ENCODE assay signal across 18 cellular contexts in the genomic region with DNA sequence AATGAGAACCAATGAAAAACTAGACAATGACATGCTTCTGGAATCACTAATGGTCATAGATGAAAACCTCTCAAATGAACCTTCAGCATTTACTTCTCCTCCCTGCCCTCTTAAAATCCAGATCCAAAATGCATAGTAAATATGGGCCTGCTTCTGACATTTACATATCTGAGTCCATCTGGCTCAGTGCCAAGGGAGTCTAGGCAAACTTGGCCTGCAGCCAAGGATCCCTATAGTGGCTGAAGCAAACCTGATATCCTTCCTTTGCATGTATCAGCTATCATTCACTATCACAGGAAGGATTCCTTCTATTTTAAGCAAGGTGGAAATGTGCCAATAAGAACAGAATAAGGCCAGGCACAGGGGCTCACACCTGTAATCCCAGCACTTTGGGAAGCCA.
DNase-seq lines count a peak whose midpoint lies in the region; ATAC-seq and TF ChIP-seq lines count a peak whose summit lies in the region.
"Had no signal": no experiment of that assay in that cellular context is flagged by ENCODE, and none has a peak within 500 bp of the region (broad histone marks: within the 10 kb centered on the region; RNA-seq: fewer than 3 reads in every experiment).

No MANE protein-coding gene starts in this region.

- TF ChIP-seq CTCF in BE2C (IDR thresholded peaks at IDR 0.05; ENCODE audit: low read depth, low read length): no peak
- no peak for TF ChIP-seq CTCF in body of pancreas (IDR thresholded peaks at IDR 0.05)
- no peak for TF ChIP-seq CTCF in WTC11 (IDR thresholded peaks at IDR 0.05)

- no peak overlapping the region for H3K27ac Mint-ChIP-seq in WTC11
- H3K27ac Mint-ChIP-seq: activated B cell treated with CpG ODN at 0.5 μM for 24 hours; activated naive CD8-positive, alpha-beta T cell; IgD-negative memory B cell had no signal

- no peaks in the 10 kb centered on the region for H3K9me3 ChIP-seq in BE2C
- H3K9me3 ChIP-seq in body of pancreas: no peaks in the 10 kb centered on the region
- H3K9me3 ChIP-seq: psoas muscle had no signal

- H3K36me3 Mint-ChIP-seq in WTC11: peaks cover 13% of the 10 kb centered on the region
- H3K36me3 Mint-ChIP-seq in activated T-cell treated with anti-CD3 and anti-CD28 coated beads, Interleukin-2, amount 50 U/mL, for 4 hours (ENCODE audit: insufficient read depth): peaks cover 5% of the 10 kb centered on the region
- H3K36me3 Mint-ChIP-seq: activated naive CD8-positive, alpha-beta T cell had no signal

- H3K36me3 ChIP-seq in BE2C (no peaks in the 10 kb centered on the region), body of pancreas (replicated peaks in 1 of 2; ENCODE audit: insufficient read depth in 1 of 2, low read depth in 2 of 2) (peaks cover 6% of the 10 kb centered on the region in 2 donors)

- CTCF ChIA-PET in WTC11 (lab: Charles Lee): no interaction called here

- no peaks in the 10 kb centered on the region for H3K9me3 Mint-ChIP-seq in WTC11
- no peaks in the 10 kb centered on the region for H3K9me3 Mint-ChIP-seq in activated T-cell treated with anti-CD3 and anti-CD28 coated beads, Interleukin-2, amount 50 U/mL, for 4 hours
- H3K9me3 Mint-ChIP-seq: activated B cell treated with CpG ODN at 0.5 μM for 24 hours; central memory CD8-positive, alpha-beta T cell; IgD-negative memory B cell had no signal

- ATAC-seq in body of pancreas (no peak), WTC11 (no peak), HG02642 (IDR thresholded peaks at IDR 0.05; ENCODE audit: poor library complexity, unreplicated experiment) (no peak), GM21528 (IDR thresholded peaks at IDR 0.05; ENCODE audit: low FRiP score, unreplicated experiment) (no peak)
- ATAC-seq in activated T-cell treated with anti-CD3 and anti-CD28 coated beads, Interleukin-2, amount 50 U/mL, for 4 hours: no peak
- ATAC-seq: psoas muscle had no signal

- H3K27me3 ChIP-seq in BE2C (no peaks in the 10 kb centered on the region), body of pancreas (no peaks in the 10 kb centered on the region)

- H3K4me3 ChIP-seq in BE2C (ENCODE audit: low read depth, low read length) (no peak overlapping the region), body of pancreas (no peak overlapping the region)
- H3K4me3 ChIP-seq: psoas muscle had no signal

- no peak overlapping the region for H3K4me3 Mint-ChIP-seq in WTC11
- no peak overlapping the region for H3K4me3 Mint-ChIP-seq in activated T-cell treated with anti-CD3 and anti-CD28 coated beads, Interleukin-2, amount 50 U/mL, for 4 hours
- H3K4me3 Mint-ChIP-seq: activated B cell treated with CpG ODN at 0.5 μM for 24 hours; activated naive CD8-positive, alpha-beta T cell; central memory CD8-positive, alpha-beta T cell; IgD-negative memory B cell had no signal

- H3K4me1 ChIP-seq in BE2C (no peaks in the 10 kb centered on the region), body of pancreas (no peaks in the 10 kb centered on the region)
- H3K4me1 ChIP-seq: psoas muscle had no signal

- peaks cover 10% of the 10 kb centered on the region; the same call in 1 of the 2 replicates for H3K4me1 Mint-ChIP-seq in WTC11
- no peaks in the 10 kb centered on the region for H3K4me1 Mint-ChIP-seq in activated T-cell treated with anti-CD3 and anti-CD28 coated beads, Interleukin-2, amount 50 U/mL, for 4 hours (ENCODE audit: low read depth)
- H3K4me1 Mint-ChIP-seq: activated B cell treated with CpG ODN at 0.5 μM for 24 hours; central memory CD8-positive, alpha-beta T cell; IgD-negative memory B cell had no signal

- no peak overlapping the region for H3K27ac ChIP-seq in body of pancreas
- H3K27ac ChIP-seq: psoas muscle had no signal

- no peak for TF ChIP-seq POLR2A in body of pancreas (IDR thresholded peaks at IDR 0.05)

- POLR2A ChIA-PET in WTC11 (lab: Charles Lee): no interaction called here

- DNase-seq in BE2C (peak; percentile 52), NCI-H1048 (lab: John Stamatoyannopoulos, UW) (peak; percentile 25), NCI-H2171 treated with DMSO at 0.1 percent for 48 hours (lab: John Stamatoyannopoulos, UW) (peak; percentile 79), body of pancreas (peak in 3 of 4 donors; percentile 8 to 43 (median 26)), WTC11 (ENCODE audit: low spot score) (no peak)
- DNase-seq in activated T-cell treated with anti-CD3 and anti-CD28 coated beads, Interleukin-2, amount 50 U/mL, for 4 hours: no peak
- DNase-seq: activated B cell treated with CpG ODN at 0.5 μM for 24 hours; AML-193; EL; GOT3; islet precursor cell; psoas muscle; stimulated activated CD4-positive, alpha-beta T cell treated with anti-CD3 and anti-CD28 coated beads, Interleukin-1b, Interleukin-23, amount 100 ng/mL, for 48 hours had no signal

- no peaks in the 10 kb centered on the region for H3K27me3 Mint-ChIP-seq in WTC11 (ENCODE audit: low read depth)
- no peaks in the 10 kb centered on the region for H3K27me3 Mint-ChIP-seq in activated T-cell treated with anti-CD3 and anti-CD28 coated beads, Interleukin-2, amount 50 U/mL, for 4 hours (ENCODE audit: low read depth)
- H3K27me3 Mint-ChIP-seq: activated B cell treated with CpG ODN at 0.5 μM for 24 hours; activated naive CD8-positive, alpha-beta T cell; central memory CD8-positive, alpha-beta T cell; IgD-negative memory B cell had no signal

- intact Hi-C loops in body of pancreas (cut with DNase I): no loop called here

TF ChIP-seq in WTC11, 78 proteins besides CTCF, POLR2A, EP300 and RAD21:
- TF ChIP-seq, protein P1, sequence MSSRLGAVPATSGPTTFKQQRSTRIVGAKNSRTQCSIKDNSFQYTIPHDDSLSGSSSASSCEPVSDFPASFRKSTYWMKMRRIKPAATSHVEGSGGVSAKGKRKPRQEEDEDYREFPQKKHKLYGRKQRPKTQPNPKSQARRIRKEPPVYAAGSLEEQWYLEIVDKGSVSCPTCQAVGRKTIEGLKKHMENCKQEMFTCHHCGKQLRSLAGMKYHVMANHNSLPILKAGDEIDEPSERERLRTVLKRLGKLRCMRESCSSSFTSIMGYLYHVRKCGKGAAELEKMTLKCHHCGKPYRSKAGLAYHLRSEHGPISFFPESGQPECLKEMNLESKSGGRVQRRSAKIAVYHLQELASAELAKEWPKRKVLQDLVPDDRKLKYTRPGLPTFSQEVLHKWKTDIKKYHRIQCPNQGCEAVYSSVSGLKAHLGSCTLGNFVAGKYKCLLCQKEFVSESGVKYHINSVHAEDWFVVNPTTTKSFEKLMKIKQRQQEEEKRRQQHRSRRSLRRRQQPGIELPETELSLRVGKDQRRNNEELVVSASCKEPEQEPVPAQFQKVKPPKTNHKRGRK (CRISPR knock-in tag; IDR thresholded peaks at IDR 0.05; ENCODE audit: borderline replicate concordance): no peak
- TF ChIP-seq FOXK1 (CRISPR knock-in tag; IDR thresholded peaks at IDR 0.05): no peak
- no peak for TF ChIP-seq HMGA2 (CRISPR knock-in tag; IDR thresholded peaks at IDR 0.05)
- no peak for TF ChIP-seq FOXJ3 (CRISPR knock-in tag; IDR thresholded peaks at IDR 0.05; ENCODE audit: borderline replicate concordance)
- no peak for TF ChIP-seq CBFB (CRISPR knock-in tag; IDR thresholded peaks at IDR 0.05; ENCODE audit: low read depth)

Comparison
In these comparisons a context has a peak if more than half of its experiments do, and no peak if none do; other contexts are left out.
1. DNase-seq: peak in BE2C (single experiment), NCI-H1048 (single experiment), NCI-H2171 treated with DMSO at 0.1 percent for 48 hours (single experiment) and body of pancreas (3 of 4); none in WTC11 (single experiment) and activated T-cell treated with anti-CD3 and anti-CD28 coated beads, Interleukin-2, amount 50 U/mL, for 4 hours (single experiment).